In genomic region chr1:11365744-11366387, GRCh38 we compare ENCODE assay signal across 2 cellular contexts.
TF ChIP-seq lines count a peak whose summit lies in the region.

No MANE protein-coding gene starts in this region.

TF ChIP-seq in IMR-90, 13 proteins besides CTCF, POLR2A, EP300 and RAD21 (continued from another document):
- TF ChIP-seq RCOR1 (IDR thresholded peaks at IDR 0.05; ENCODE audit: insufficient replicate concordance, low read length) = no peak
- no peak for TF ChIP-seq CHD1 (IDR thresholded peaks at IDR 0.05; ENCODE audit: low read depth, low read length)
- no peak for TF ChIP-seq MAFK (IDR thresholded peaks at IDR 0.05; ENCODE audit: low read depth, low read length)
- TF ChIP-seq USF2 (IDR thresholded peaks at IDR 0.05; ENCODE audit: low read depth, low read length) = peak; percentile 56
- no peak for TF ChIP-seq RFX5 (IDR thresholded peaks at IDR 0.05; ENCODE audit: low read depth, low read length)
- no peak for TF ChIP-seq FOS (IDR thresholded peaks at IDR 0.05; ENCODE audit: low read depth, low read length)
- TF ChIP-seq MXI1 (IDR thresholded peaks at IDR 0.05; ENCODE audit: borderline replicate concordance, low read depth, low read length) = no peak
- no peak for TF ChIP-seq ELK1 (IDR thresholded peaks at IDR 0.05; ENCODE audit: borderline replicate concordance, low read depth, low read length)

TF ChIP-seq in GM12878, 131 proteins besides CTCF, POLR2A, EP300 and RAD21:
- peak; percentile 50 for TF ChIP-seq USF1 (IDR thresholded peaks at IDR 0.05; ENCODE audit: borderline replicate concordance, extremely low read length, insufficient read depth, low read depth, low read length)
- TF ChIP-seq ZBTB40 (IDR thresholded peaks at IDR 0.05; ENCODE audit: borderline replicate concordance) = no peak
- no peak for TF ChIP-seq EGR1 (IDR thresholded peaks at IDR 0.05; ENCODE audit: borderline replicate concordance in 1 of 2, low read depth in 2 of 2, low read length in 2 of 2)
